18 cellular contexts compared by ENCODE assay signal in genomic region chr1:170789063-170789462, GRCh38.
DNase-seq lines count a peak whose midpoint lies in the region; ATAC-seq and TF ChIP-seq lines count a peak whose summit lies in the region.
"Had no signal": no experiment of that assay in that cellular context is flagged by ENCODE, and none has a peak within 500 bp of the region (broad histone marks: within the 10 kb centered on the region; RNA-seq: fewer than 3 reads in every experiment).

No MANE protein-coding gene starts in this region.

- H3K9me3 ChIP-seq in OCI-LY3 (ENCODE audit: insufficient read depth, low read length) = no peaks in the 10 kb centered on the region
- no peaks in the 10 kb centered on the region for H3K9me3 ChIP-seq in upper lobe of left lung
- H3K9me3 ChIP-seq: HAP-1, Peyer's patch had no signal

- POLR2A ChIA-PET in GM10248 (lab: Yijun Ruan, JAX) = no interaction called here

- CTCF ChIA-PET in GM10248 (lab: Yijun Ruan, JAX) = interaction anchor here (1.8 kb wide), 1 partner anchor 10 kb away, joined by 6 read pairs; no protein-coding TSS in a partner anchor

- DNase-seq in GM12865 (ENCODE audit: low read depth) (peak; percentile 26), Right ventricle myocardium inferior (ENCODE audit: missing footprints) (no peak), NOMO-1 treated with dmso at 0.1 percent for 144 hours (lab: John Stamatoyannopoulos, UW; ENCODE audit: unreplicated experiment) (no peak), upper lobe of left lung (no peak), GM10248 (ENCODE audit: extremely low spot score) (no peak)
- DNase-seq: C1 segment of cervical spinal cord, DMS153, NCI-H1092, NCI-H345, NCI-H748 treated with DMSO at 0.1 percent for 48 hours, Peyer's patch, SHP77 treated with DMSO at 0.1 percent for 48 hours had no signal

- no peak overlapping the region for H3K9ac ChIP-seq in OCI-LY3 (ENCODE audit: low read length)

- 75 to 81% methylated on average over 2 of the region's 2 CpGs for WGBS in upper lobe of left lung, 2 donors

- H3K4me1 ChIP-seq in OCI-LY3 (ENCODE audit: low read length) (peaks cover 18% of the 10 kb centered on the region), upper lobe of left lung (no peaks in the 10 kb centered on the region)
- H3K4me1 ChIP-seq: HAP-1, Peyer's patch had no signal

- H3K27me3 ChIP-seq in OCI-LY3 (ENCODE audit: low read depth, low read length) (no peaks in the 10 kb centered on the region), upper lobe of left lung (no peaks in the 10 kb centered on the region)
- H3K27me3 ChIP-seq: Peyer's patch had no signal

- ATAC-seq in GM21786 (IDR thresholded peaks at IDR 0.05; ENCODE audit: unreplicated experiment) (peak; percentile 70), HG03354 (IDR thresholded peaks at IDR 0.05; ENCODE audit: poor library complexity, severe bottlenecking, unreplicated experiment) (peak; percentile 74), Right ventricle myocardium inferior (no peak), upper lobe of left lung (ENCODE audit: low FRiP score in 2 of 2) (no peak)
- ATAC-seq: K562 had no signal

- no peak for TF ChIP-seq POLR2A in upper lobe of left lung (IDR thresholded peaks at IDR 0.05)

- TF ChIP-seq CTCF in GM12865 (IDR thresholded peaks at IDR 0.05; ENCODE audit: insufficient read depth, low read depth, low read length, missing control alignments) (no peak), OCI-LY3 (IDR thresholded peaks at IDR 0.05; ENCODE audit: low read depth, low read length) (no peak), upper lobe of left lung (IDR thresholded peaks at IDR 0.05) (no peak), GM10248 (IDR thresholded peaks at IDR 0.05; ENCODE audit: control extremely low read depth, extremely low read depth, low read depth, missing control alignments) (no peak)

- TF ChIP-seq EP300 in upper lobe of left lung (IDR thresholded peaks at IDR 0.05) = no peak

- intact Hi-C loops in Right ventricle myocardium inferior (cut with DNase I) = no loop called here

- no peaks in the 10 kb centered on the region for H4K20me1 ChIP-seq in OCI-LY3 (ENCODE audit: insufficient read depth, low read length)

- peak overlapping the region; percentile 13; the same call in 1 of the 2 replicates for H3K4me2 ChIP-seq in OCI-LY3 (ENCODE audit: low read length)

- H3K27ac ChIP-seq in OCI-LY3 (ENCODE audit: low read length) = no peak overlapping the region
- no peak overlapping the region for H3K27ac ChIP-seq in upper lobe of left lung
- H3K27ac ChIP-seq: HL-60, Peyer's patch had no signal

- H3K4me3 ChIP-seq in GM12865 (ENCODE audit: low read depth, low read length) = no peak overlapping the region
- no peak overlapping the region for H3K4me3 ChIP-seq in OCI-LY3 (ENCODE audit: low read length)
- no peak overlapping the region for H3K4me3 ChIP-seq in upper lobe of left lung
- H3K4me3 ChIP-seq: HAP-1, K562, Peyer's patch had no signal

- H3K36me3 ChIP-seq in OCI-LY3 (replicated peaks; ENCODE audit: low read depth, low read length) (no peaks in the 10 kb centered on the region), upper lobe of left lung (no peaks in the 10 kb centered on the region)
- H3K36me3 ChIP-seq: HAP-1, Peyer's patch had no signal

- no peaks in the 10 kb centered on the region for H3K79me2 ChIP-seq in OCI-LY3 (ENCODE audit: low read length)

- no peak overlapping the region for H2AFZ ChIP-seq in OCI-LY3 (ENCODE audit: low read depth, low read length)

Comparison
In these comparisons a context has a peak if more than half of its experiments do, and no peak if none do; other contexts are left out.
1. ATAC-seq: peak in GM21786 (single experiment) and HG03354 (single experiment); none in Right ventricle myocardium inferior (single experiment) and upper lobe of left lung (0 of 2).